Comparison of ENCODE assay signal across 18 cellular contexts in genomic region chr16:50440531-50440930, GRCh38.
"Had no signal": no experiment of that assay in that cellular context is flagged by ENCODE, and none has a peak within 500 bp of the region (broad histone marks: within the 10 kb centered on the region; RNA-seq: fewer than 3 reads in every experiment).

No MANE protein-coding gene starts in this region.

- ATAC-seq: left colon; left ventricle myocardium superior; naive thymus-derived CD4-positive, alpha-beta T cell; right cardiac atrium had no signal

- H3K4me2 ChIP-seq: hepatocyte had no signal

- H3K4me1 ChIP-seq: stomach, upper lobe of left lung, vagina had no signal

- H3K79me2 ChIP-seq: hepatocyte had no signal

- H3K27ac ChIP-seq: hepatocyte, ovary, stomach, upper lobe of left lung, vagina had no signal

- H3K4me3 ChIP-seq: hepatocyte, lung, ovary, stomach, upper lobe of left lung, vagina had no signal

- H3K36me3 ChIP-seq: ovary, stomach, upper lobe of left lung, vagina had no signal

- H3K27me3 ChIP-seq: hepatocyte, ovary, stomach, upper lobe of left lung, vagina had no signal

- DNase-seq: foreskin melanocyte; kidney; left ventricle myocardium superior; mesenchymal stem cell; naive thymus-derived CD4-positive, alpha-beta T cell; nephron progenitor cell; ovary; right cardiac atrium; small intestine; stimulated activated CD4-positive, alpha-beta T cell treated with anti-CD3 and anti-CD28 coated beads, Interleukin-12 subunit alpha, Interleukin-12 subunit beta, amount 100 ng/mL, for 4 hours; stimulated activated naive CD4-positive, alpha-beta T cell; stomach; substantia nigra had no signal
